Comparison of ENCODE assay signal across 10 cellular contexts in genomic region chr3:50570508-50571279, GRCh38. TPM values are rescaled to one million over a fixed set of nuclear protein-coding genes. Genes with fewer than 3 reads are reported as not detected.
DNase-seq lines count a peak whose midpoint lies in the region; ATAC-seq, FAIRE-seq and TF ChIP-seq lines count a peak whose summit lies in the region.
"Had no signal": no experiment of that assay in that cellular context is flagged by ENCODE, and none has a peak within 500 bp of the region (broad histone marks: within the 10 kb centered on the region; RNA-seq: fewer than 3 reads in every experiment).

No MANE protein-coding gene starts in this region.

- in situ Hi-C loops in HepG2 (cut with HindIII; ENCODE audit: extremely low pct_ligation_motif_present, low pct_unique_long_range_greater_than_20kb), result loop anchor here (5.0 kb wide), 3 partner anchors 42 to 812 kb away; partner anchors contain the start of gene CISH

- no peak overlapping the region for H3K4ac ChIP-seq in mesenchymal stem cell (ENCODE audit: low read depth in 1 of 2, low read length in 2 of 2)

- FAIRE-seq in HepG2 (lab: Jason Lieb, UNC) (no peak), H54 (lab: Jason Lieb, UNC) (no peak), small intestine (lab: Jason Lieb, UNC) (no peak)
- FAIRE-seq: endometrium had no signal

- peak overlapping the region; percentile 52 for H4K91ac ChIP-seq in mesenchymal stem cell (ENCODE audit: low read length)

- no peaks in the 10 kb centered on the region for H4K20me1 ChIP-seq in HepG2 (ENCODE audit: insufficient read depth, low read length)

- no peak overlapping the region for H3K14ac ChIP-seq in mesenchymal stem cell (ENCODE audit: low read length in 2 of 2)

- no peak overlapping the region for H2BK120ac ChIP-seq in mesenchymal stem cell (ENCODE audit: low read depth, low read length)

- TF ChIP-seq EP300 in HepG2 (IDR thresholded peaks at IDR 0.05; ENCODE audit: low read depth in 2 of 2, low read length in 2 of 2) (no peak), HepG2 (CRISPR knock-in tag; IDR thresholded peaks at IDR 0.05; ENCODE audit: borderline replicate concordance) (no peak), suprapubic skin (IDR thresholded peaks at IDR 0.05) (no peak)

- H3K27ac Mint-ChIP-seq in activated naive CD4-positive, alpha-beta T cell treated with anti-CD3 and anti-CD28 coated beads, Interleukin-2, amount 50 U/mL, for 72 hours, result peak overlapping the region; percentile 96 to 99

- no peak for TF ChIP-seq RAD21 in HepG2 (CRISPR knock-in tag; IDR thresholded peaks at IDR 0.05)

- no peak for TF ChIP-seq CTCF in HepG2 (CRISPR knock-in tag; IDR thresholded peaks at IDR 0.05)
- TF ChIP-seq CTCF in right lobe of liver (IDR thresholded peaks at IDR 0.05), result no peak
- TF ChIP-seq CTCF in suprapubic skin (IDR thresholded peaks at IDR 0.05), result no peak

- ATAC-seq in HepG2, result no peak
- no peak for ATAC-seq in right lobe of liver
- ATAC-seq in activated naive CD4-positive, alpha-beta T cell treated with anti-CD3 and anti-CD28 coated beads, Interleukin-2, amount 50 U/mL, for 72 hours, result no peak

- H2BK5ac ChIP-seq in mesenchymal stem cell (ENCODE audit: low read depth, low read length, poor library complexity, severe bottlenecking), result no peak overlapping the region

- H2AFZ ChIP-seq in HepG2 (ENCODE audit: low read length), result no peak overlapping the region
- no peak overlapping the region for H2AFZ ChIP-seq in mesenchymal stem cell (ENCODE audit: low read depth, low read length)

- H3K27ac ChIP-seq in HepG2 (ENCODE audit: extremely low read length, insufficient read depth, low read length) (no peak overlapping the region), right lobe of liver (no peak overlapping the region), mesenchymal stem cell (ENCODE audit: low read length, poor library complexity, severe bottlenecking) (no peak overlapping the region), small intestine (ENCODE audit: low read depth in 1 of 2, low read length in 1 of 2) (no peak overlapping the region), suprapubic skin (no peak overlapping the region)

- CTCF ChIA-PET in HepG2 (lab: Yijun Ruan, JAX; ENCODE audit: low intra/inter-chr PET ratio, low total read pairs), result interaction anchor here (7.2 kb wide), 1 partner anchor 43 kb away, joined by 182 read pairs; the partner anchor contains the start of genes CISH and MAPKAPK3

- H3K4me3 ChIP-seq in HepG2 (replicated peaks in 1 of 3; ENCODE audit: insufficient read depth in 1 of 3, low read depth in 2 of 3, low read length in 3 of 3) (peak overlapping the region in 2 of 3 experiments; percentile 82 to 84; a peak in 3 of 6 replicates), right lobe of liver (no peak overlapping the region), mesenchymal stem cell (ENCODE audit: insufficient read depth in 1 of 2, low read depth in 1 of 2, low read length in 2 of 2) (peak overlapping the region in 1 of 2 experiments; percentile 88), small intestine (ENCODE audit: low read depth in 1 of 2, low read length in 2 of 2) (no peak overlapping the region), suprapubic skin (no peak overlapping the region)

- H3K27me3 ChIP-seq in HepG2 (ENCODE audit: control insufficient read depth in 1 of 2, insufficient read depth in 2 of 2, low read length in 2 of 2) (peaks cover 4 to 7% of the 10 kb centered on the region in 2 experiments; a peak in 2 of 5 replicates), right lobe of liver (no peaks in the 10 kb centered on the region), mesenchymal stem cell (ENCODE audit: control insufficient read depth in 1 of 2, insufficient read depth in 1 of 2, low read length in 2 of 2) (no peaks in the 10 kb centered on the region), small intestine (ENCODE audit: control insufficient read depth in 2 of 2, insufficient read depth in 2 of 2, low read length in 2 of 2) (no peaks in the 10 kb centered on the region), suprapubic skin (no peaks in the 10 kb centered on the region)

- H3K9me3 ChIP-seq in HepG2 (ENCODE audit: low read length) (no peaks in the 10 kb centered on the region), right lobe of liver (no peaks in the 10 kb centered on the region), mesenchymal stem cell (ENCODE audit: control insufficient read depth, low read length) (no peaks in the 10 kb centered on the region), small intestine (ENCODE audit: control insufficient read depth, low read depth) (no peaks in the 10 kb centered on the region), suprapubic skin (no peaks in the 10 kb centered on the region)

- no peak overlapping the region for H2BK12ac ChIP-seq in mesenchymal stem cell (ENCODE audit: low read length in 2 of 2)

- TF ChIP-seq POLR2A in HepG2 (IDR thresholded peaks at IDR 0.05; ENCODE audit: insufficient read depth in 1 of 2, low read depth in 2 of 2, low read length in 2 of 2), result no peak
- TF ChIP-seq POLR2A in right lobe of liver (IDR thresholded peaks at IDR 0.05), result no peak
- TF ChIP-seq POLR2A in H54 (IDR thresholded peaks at IDR 0.05; ENCODE audit: low read depth, low read length), result no peak
- TF ChIP-seq POLR2A in suprapubic skin (IDR thresholded peaks at IDR 0.05), result no peak

- no peak overlapping the region for H2AK5ac ChIP-seq in mesenchymal stem cell (ENCODE audit: low read length, severe bottlenecking)

- H3K36me3 Mint-ChIP-seq in activated naive CD4-positive, alpha-beta T cell treated with anti-CD3 and anti-CD28 coated beads, Interleukin-2, amount 50 U/mL, for 72 hours, result peaks cover 37 to 50% of the 10 kb centered on the region in 2 donors

- peaks cover 57% of the 10 kb centered on the region for H3K4me1 ChIP-seq in HepG2 (ENCODE audit: insufficient read depth, low read length)
- peaks cover 0 to 38% (median 13%) of the 10 kb centered on the region in 4 donors for H3K4me1 ChIP-seq in right lobe of liver
- peaks cover 21% of the 10 kb centered on the region for H3K4me1 ChIP-seq in mesenchymal stem cell (ENCODE audit: control insufficient read depth, insufficient read depth, low read depth, low read length)
- peaks cover 2 to 3% of the 10 kb centered on the region in 2 donors for H3K4me1 ChIP-seq in small intestine (ENCODE audit: control insufficient read depth in 2 of 2, insufficient read depth in 1 of 2, low read depth in 1 of 2, low read length in 1 of 2)
- H3K4me1 ChIP-seq in suprapubic skin, result peaks cover 65% of the 10 kb centered on the region

- peak overlapping the region; percentile 59 for H4K8ac ChIP-seq in mesenchymal stem cell (ENCODE audit: low read length)

- BruUV-seq in HepG2 (replicated peaks; lab: Mats Ljungman, UMichigan), result no TSS peak

- H2BK15ac ChIP-seq in mesenchymal stem cell (ENCODE audit: low read depth, poor library complexity, severe bottlenecking), result peak overlapping the region; percentile 6

- no peaks in the 10 kb centered on the region for H3K79me2 ChIP-seq in HepG2 (ENCODE audit: insufficient read depth, low read length)

- no peak overlapping the region for H3K18ac ChIP-seq in mesenchymal stem cell (ENCODE audit: low read depth in 1 of 2, low read length in 2 of 2)

- POLR2A ChIA-PET in HepG2 (lab: Yijun Ruan, JAX), result interaction anchor here (1.4 to 3.3 kb wide), 6 partner anchors 18 to 46 kb away, joined by 4 to 64 read pairs (median 24); partner anchors contain the start of genes CISH and MAPKAPK3

- peak overlapping the region; percentile 80; the same call in 1 of the 2 replicates for H3K9ac ChIP-seq in HepG2 (ENCODE audit: insufficient read depth, low read depth, low read length)
- H3K9ac ChIP-seq in mesenchymal stem cell (ENCODE audit: low read length), result peak overlapping the region; percentile 97

- intact Hi-C loops in HepG2 (cut with micrococcal nuclease; ENCODE audit: unreplicated experiment), result no loop called here
- intact Hi-C loops in right lobe of liver (cut with DNase I), result loop anchor here in 1 of 2 donors (5.0 kb wide), 1 partner anchor 42 kb away; the partner anchor contains the start of gene CISH

- DNase-seq in HepG2 (ENCODE audit: low spot score), result no peak
- DNase-seq in right lobe of liver, result no peak
- DNase-seq in activated naive CD4-positive, alpha-beta T cell treated with anti-CD3 and anti-CD28 coated beads, Interleukin-2, amount 50 U/mL, for 72 hours (ENCODE audit: low spot score in 2 of 2), result no peak
- no peak for DNase-seq in mesenchymal stem cell
- DNase-seq in H54 (ENCODE audit: insufficient read length, low spot score), result no peak
- no peak for DNase-seq in small intestine
- DNase-seq in suprapubic skin (ENCODE audit: low spot score in 2 of 2), result no peak
- DNase-seq in NOMO-1 treated with DMSO at 0.1 percent for 48 hours (lab: John Stamatoyannopoulos, UW; ENCODE audit: unreplicated experiment), result no peak
- DNase-seq: NCI-H526 treated with DMSO at 0.1 percent for 48 hours had no signal

- H3K36me3 ChIP-seq in HepG2 (replicated peaks in 1 of 2; ENCODE audit: control insufficient read depth in 1 of 2, insufficient read depth in 2 of 2, low read length in 2 of 2) (no peaks in the 10 kb centered on the region; a peak in 2 of 5 replicates), right lobe of liver (no peaks in the 10 kb centered on the region), mesenchymal stem cell (ENCODE audit: control insufficient read depth in 1 of 2, insufficient read depth in 2 of 2, low read depth in 1 of 2, low read length in 2 of 2) (peaks cover 24 to 30% of the 10 kb centered on the region in 2 experiments), small intestine (ENCODE audit: control insufficient read depth in 2 of 2, insufficient read depth in 2 of 2, low read length in 2 of 2) (no peaks in the 10 kb centered on the region), suprapubic skin (peaks cover 3% of the 10 kb centered on the region)

- H3K23ac ChIP-seq in mesenchymal stem cell (ENCODE audit: low read length in 2 of 2), result no peak overlapping the region

- H3K4me2 ChIP-seq in HepG2 (ENCODE audit: low read depth, low read length), result peak overlapping the region; percentile 80
- H3K4me2 ChIP-seq in mesenchymal stem cell (ENCODE audit: low read length, poor library complexity, severe bottlenecking), result no peak overlapping the region

- no peaks in the 10 kb centered on the region for H3K9me3 Mint-ChIP-seq in activated naive CD4-positive, alpha-beta T cell treated with anti-CD3 and anti-CD28 coated beads, Interleukin-2, amount 50 U/mL, for 72 hours

- peaks cover 13% of the 10 kb centered on the region for H3K79me1 ChIP-seq in mesenchymal stem cell (replicated peaks; ENCODE audit: low read length, poor library complexity, severe bottlenecking)

- 88% methylated on average over 3 of the region's 5 CpGs for WGBS in HepG2 (ENCODE audit: low lambda C conversion rate)
- 71% methylated on average over 3 of the region's 5 CpGs for WGBS in right lobe of liver (ENCODE audit: insufficient coverage, low coverage, low lambda C conversion rate, missing lambda C conversion rate)
- 95% methylated on average over 5 of the region's 5 CpGs for WGBS in mesenchymal stem cell
- 80 to 85% (median 84%) methylated on average over 5 of the region's 5 CpGs for WGBS in small intestine, 3 donors
- 77% methylated on average over 5 of the region's 5 CpGs for WGBS in suprapubic skin

RNA-seq across cellular contexts. Expression of gene HEMK1, which starts 1.4 kb away (rescaled TPM):
- 6.3 and 9.8 TPM in 2 replicates for total RNA-seq in HepG2 (2016; rRNA removed; fragmentation: Illumina TruSeq; extraction: Trizol)
- total RNA-seq in HepG2 (2016; cell fraction: cytosol; rRNA removed; fragmentation: Illumina TruSeq; extraction: Trizol; ENCODE audit: low read depth), result 3.3 and 3.8 TPM in 2 replicates
- 4.7 and 8.7 TPM in 2 replicates for total RNA-seq in HepG2 (2016; cell fraction: insoluble cytoplasmic fraction; rRNA removed; fragmentation: Illumina TruSeq; extraction: Trizol)
- 6.7 and 7.4 TPM in 2 replicates for total RNA-seq in HepG2 (2016; cell fraction: membrane; rRNA removed; fragmentation: Illumina TruSeq; extraction: Trizol)
- 10.1 and 13.3 TPM in 2 replicates for total RNA-seq in HepG2 (2016; cell fraction: nucleus; rRNA removed; fragmentation: Illumina TruSeq; extraction: Trizol)
- polyA plus RNA-seq in HepG2 (2011; rRNA removed), result 12.6 and 16.2 TPM in 2 replicates
- 6.7 and 8.8 TPM in 2 replicates for polyA plus RNA-seq in HepG2 (2011; cell fraction: cytosol; rRNA removed)
- 54.5 and 63.4 TPM in 2 replicates for polyA plus RNA-seq in HepG2 (2011; cell fraction: nucleus; rRNA removed)
- 7.1 and 8.2 TPM in 2 replicates for polyA plus RNA-seq in HepG2 (2012)
- 4.2 and 5.6 TPM in 2 replicates for polyA plus RNA-seq in HepG2 (2016; cell fraction: cytosol; fragmentation: Illumina TruSeq; extraction: Trizol; ENCODE audit: low read depth)
- 3.7 and 6.3 TPM in 2 replicates for polyA plus RNA-seq in HepG2 (2016; cell fraction: insoluble cytoplasmic fraction; fragmentation: Illumina TruSeq; extraction: Trizol; ENCODE audit: low read depth)
- 4.9 TPM in 2 replicates for polyA plus RNA-seq in HepG2 (2016; cell fraction: membrane; fragmentation: Illumina TruSeq; extraction: Trizol; ENCODE audit: low read depth)
- polyA plus RNA-seq in HepG2 (2016; cell fraction: nucleus; fragmentation: Illumina TruSeq; extraction: Trizol; ENCODE audit: insufficient read depth, low read depth), result 20.5 and 21.1 TPM in 2 replicates
- 15.2 and 19.7 TPM in 2 replicates for polyA minus RNA-seq in HepG2 (2011; rRNA and poly(A)+ RNA removed; ENCODE audit: low replicate concordance)
- 2.2 and 4.5 TPM in 2 replicates for polyA minus RNA-seq in HepG2 (2011; cell fraction: cytosol; rRNA and poly(A)+ RNA removed)
- polyA minus RNA-seq in HepG2 (2011; cell fraction: nucleus; rRNA and poly(A)+ RNA removed), result 25.0 and 25.6 TPM in 2 replicates
- total RNA-seq in right lobe of liver, result 10 to 100 TPM; 10.5 to 19.4 (median 14.0) TPM
- total RNA-seq in activated naive CD4-positive, alpha-beta T cell treated with anti-CD3 and anti-CD28 coated beads, Interleukin-2, amount 50 U/mL, for 72 hours, result 10 to 100 TPM; 69.7 to 74.6 TPM
- polyA plus RNA-seq in mesenchymal stem cell (2013, experiment 1 of 2), result 13.9 TPM
- 15.8 TPM for polyA plus RNA-seq in mesenchymal stem cell (2013, experiment 2 of 2)
- polyA plus RNA-seq in small intestine, result 10 to 100 TPM; 13.9 to 18.1 (median 13.9) TPM
- 10 to 100 TPM in 1 of 4 donors, 1 to 10 TPM in 3; 3.8 to 10.6 (median 8.4) TPM for total RNA-seq in suprapubic skin

RNA-seq across cellular contexts. Expression of gene C3orf18, which starts 3.1 kb away (rescaled TPM):
- total RNA-seq in HepG2 (2016; rRNA removed; fragmentation: Illumina TruSeq; extraction: Trizol) (1.2 and 1.6 TPM in 2 replicates), right lobe of liver (1 to 10 TPM; 2.0 to 7.8 (median 2.8) TPM), suprapubic skin (1 to 10 TPM; 1.3 to 3.7 (median 2.2) TPM)
- total RNA-seq in HepG2 (2016; cell fraction: cytosol; rRNA removed; fragmentation: Illumina TruSeq; extraction: Trizol; ENCODE audit: low read depth), result 1.2 and 1.5 TPM in 2 replicates
- 0.88 and 1.5 TPM in 2 replicates for total RNA-seq in HepG2 (2016; cell fraction: insoluble cytoplasmic fraction; rRNA removed; fragmentation: Illumina TruSeq; extraction: Trizol)
- 2.2 and 3.1 TPM in 2 replicates for total RNA-seq in HepG2 (2016; cell fraction: membrane; rRNA removed; fragmentation: Illumina TruSeq; extraction: Trizol)
- 0.97 and 1.1 TPM in 2 replicates for total RNA-seq in HepG2 (2016; cell fraction: nucleus; rRNA removed; fragmentation: Illumina TruSeq; extraction: Trizol)
- polyA plus RNA-seq in HepG2 (2011; rRNA removed) (4.6 and 4.8 TPM in 2 replicates), small intestine (1 to 10 TPM; 1.1 to 3.9 (median 1.9) TPM)
- 3.8 and 4.2 TPM in 2 replicates for polyA plus RNA-seq in HepG2 (2011; cell fraction: cytosol; rRNA removed)
- 8.1 and 8.7 TPM in 2 replicates for polyA plus RNA-seq in HepG2 (2011; cell fraction: nucleus; rRNA removed)
- polyA plus RNA-seq in HepG2 (2012), result 1.7 and 1.8 TPM in 2 replicates
- 1.5 and 1.8 TPM in 2 replicates for polyA plus RNA-seq in HepG2 (2016; cell fraction: cytosol; fragmentation: Illumina TruSeq; extraction: Trizol; ENCODE audit: low read depth)
- 0.85 and 1.2 TPM in 2 replicates for polyA plus RNA-seq in HepG2 (2016; cell fraction: insoluble cytoplasmic fraction; fragmentation: Illumina TruSeq; extraction: Trizol; ENCODE audit: low read depth)
- 2.3 and 2.4 TPM in 2 replicates for polyA plus RNA-seq in HepG2 (2016; cell fraction: membrane; fragmentation: Illumina TruSeq; extraction: Trizol; ENCODE audit: low read depth)
- 1.6 and 2.3 TPM in 2 replicates for polyA plus RNA-seq in HepG2 (2016; cell fraction: nucleus; fragmentation: Illumina TruSeq; extraction: Trizol; ENCODE audit: insufficient read depth, low read depth)
- 6.2 and 6.4 TPM in 2 replicates for polyA minus RNA-seq in HepG2 (2011; rRNA and poly(A)+ RNA removed; ENCODE audit: low replicate concordance)
- 1.5 and 2.3 TPM in 2 replicates for polyA minus RNA-seq in HepG2 (2011; cell fraction: cytosol; rRNA and poly(A)+ RNA removed)
- polyA minus RNA-seq in HepG2 (2011; cell fraction: nucleus; rRNA and poly(A)+ RNA removed), result 1.8 and 3.5 TPM in 2 replicates
- total RNA-seq in activated naive CD4-positive, alpha-beta T cell treated with anti-CD3 and anti-CD28 coated beads, Interleukin-2, amount 50 U/mL, for 72 hours, result 10 to 100 TPM; 21.4 to 42.4 TPM
- polyA plus RNA-seq in mesenchymal stem cell (2013, experiment 1 of 2), result 5.1 TPM
- polyA plus RNA-seq in mesenchymal stem cell (2013, experiment 2 of 2), result 5.3 TPM

RNA-seq across cellular contexts. Expression of gene CISH, which starts 40.9 kb away (rescaled TPM):
- 0.73 and 0.91 TPM in 2 replicates for total RNA-seq in HepG2 (2016; rRNA removed; fragmentation: Illumina TruSeq; extraction: Trizol)
- 0.20 and 0.44 TPM in 2 replicates for total RNA-seq in HepG2 (2016; cell fraction: cytosol; rRNA removed; fragmentation: Illumina TruSeq; extraction: Trizol; ENCODE audit: low read depth)
- total RNA-seq in HepG2 (2016; cell fraction: insoluble cytoplasmic fraction; rRNA removed; fragmentation: Illumina TruSeq; extraction: Trizol), result 0.82 and 1.2 TPM in 2 replicates
- 1.2 and 1.4 TPM in 2 replicates for total RNA-seq in HepG2 (2016; cell fraction: membrane; rRNA removed; fragmentation: Illumina TruSeq; extraction: Trizol)
- 0.81 and 0.85 TPM in 2 replicates for total RNA-seq in HepG2 (2016; cell fraction: nucleus; rRNA removed; fragmentation: Illumina TruSeq; extraction: Trizol)
- polyA plus RNA-seq in HepG2 (2011; rRNA removed), result 1.5 and 2.8 TPM in 2 replicates
- 1.5 and 1.7 TPM in 2 replicates for polyA plus RNA-seq in HepG2 (2011; cell fraction: cytosol; rRNA removed)
- polyA plus RNA-seq in HepG2 (2011; cell fraction: nucleus; rRNA removed), result 4.4 and 7.4 TPM in 2 replicates
- 2.1 and 2.9 TPM in 2 replicates for polyA plus RNA-seq in HepG2 (2012)
- polyA plus RNA-seq in HepG2 (2016; cell fraction: cytosol; fragmentation: Illumina TruSeq; extraction: Trizol; ENCODE audit: low read depth), result 0.21 and 0.27 TPM in 2 replicates
- 1.9 and 2.2 TPM in 2 replicates for polyA plus RNA-seq in HepG2 (2016; cell fraction: insoluble cytoplasmic fraction; fragmentation: Illumina TruSeq; extraction: Trizol; ENCODE audit: low read depth)
- polyA plus RNA-seq in HepG2 (2016; cell fraction: membrane; fragmentation: Illumina TruSeq; extraction: Trizol; ENCODE audit: low read depth), result 0.84 and 1.0 TPM in 2 replicates
- 1.9 and 3.2 TPM in 2 replicates for polyA plus RNA-seq in HepG2 (2016; cell fraction: nucleus; fragmentation: Illumina TruSeq; extraction: Trizol; ENCODE audit: insufficient read depth, low read depth)
- 1.9 and 6.3 TPM in 2 replicates for polyA minus RNA-seq in HepG2 (2011; rRNA and poly(A)+ RNA removed; ENCODE audit: low replicate concordance)
- 1.6 and 2.8 TPM in 2 replicates for polyA minus RNA-seq in HepG2 (2011; cell fraction: cytosol; rRNA and poly(A)+ RNA removed)
- polyA minus RNA-seq in HepG2 (2011; cell fraction: nucleus; rRNA and poly(A)+ RNA removed), result 2.6 and 4.6 TPM in 2 replicates
- 10 to 100 TPM in 4 of 6 experiments, 1 to 10 TPM in 2; 5.3 to 28.1 (median 17.8) TPM for total RNA-seq in right lobe of liver
- total RNA-seq in activated naive CD4-positive, alpha-beta T cell treated with anti-CD3 and anti-CD28 coated beads, Interleukin-2, amount 50 U/mL, for 72 hours, result 100 to 1,000 TPM; 222 to 258 TPM
- 2.9 TPM for polyA plus RNA-seq in mesenchymal stem cell (2013, experiment 1 of 2)
- polyA plus RNA-seq in mesenchymal stem cell (2013, experiment 2 of 2), result 2.9 TPM
- 1 to 10 TPM; 4.8 to 7.8 (median 6.9) TPM for polyA plus RNA-seq in small intestine
- 10 to 100 TPM; 12.8 to 20.5 (median 14.7) TPM for total RNA-seq in suprapubic skin

RNA-seq across cellular contexts. Expression of gene MAPKAPK3, which starts 46.3 kb away (rescaled TPM):
- total RNA-seq in HepG2 (2016; rRNA removed; fragmentation: Illumina TruSeq; extraction: Trizol), result 41.2 and 48.5 TPM in 2 replicates
- 18.9 and 21.3 TPM in 2 replicates for total RNA-seq in HepG2 (2016; cell fraction: cytosol; rRNA removed; fragmentation: Illumina TruSeq; extraction: Trizol; ENCODE audit: low read depth)
- total RNA-seq in HepG2 (2016; cell fraction: insoluble cytoplasmic fraction; rRNA removed; fragmentation: Illumina TruSeq; extraction: Trizol), result 40.5 and 43.9 TPM in 2 replicates
- 51.7 and 60.5 TPM in 2 replicates for total RNA-seq in HepG2 (2016; cell fraction: membrane; rRNA removed; fragmentation: Illumina TruSeq; extraction: Trizol)
- total RNA-seq in HepG2 (2016; cell fraction: nucleus; rRNA removed; fragmentation: Illumina TruSeq; extraction: Trizol), result 21.2 and 24.7 TPM in 2 replicates
- polyA plus RNA-seq in HepG2 (2011; rRNA removed), result 39.9 and 46.2 TPM in 2 replicates
- polyA plus RNA-seq in HepG2 (2011; cell fraction: cytosol; rRNA removed), result 40.2 and 41.3 TPM in 2 replicates
- polyA plus RNA-seq in HepG2 (2011; cell fraction: nucleus; rRNA removed), result 23.0 and 28.1 TPM in 2 replicates
- polyA plus RNA-seq in HepG2 (2012), result 21.8 and 22.2 TPM in 2 replicates
- 23.5 and 31.3 TPM in 2 replicates for polyA plus RNA-seq in HepG2 (2016; cell fraction: cytosol; fragmentation: Illumina TruSeq; extraction: Trizol; ENCODE audit: low read depth)
- polyA plus RNA-seq in HepG2 (2016; cell fraction: insoluble cytoplasmic fraction; fragmentation: Illumina TruSeq; extraction: Trizol; ENCODE audit: low read depth), result 53.8 and 56.3 TPM in 2 replicates
- 50.2 and 54.3 TPM in 2 replicates for polyA plus RNA-seq in HepG2 (2016; cell fraction: membrane; fragmentation: Illumina TruSeq; extraction: Trizol; ENCODE audit: low read depth)
- 31.0 and 31.6 TPM in 2 replicates for polyA plus RNA-seq in HepG2 (2016; cell fraction: nucleus; fragmentation: Illumina TruSeq; extraction: Trizol; ENCODE audit: insufficient read depth, low read depth)
- polyA minus RNA-seq in HepG2 (2011; rRNA and poly(A)+ RNA removed; ENCODE audit: low replicate concordance), result 48.5 and 89.7 TPM in 2 replicates
- 15.7 and 16.5 TPM in 2 replicates for polyA minus RNA-seq in HepG2 (2011; cell fraction: cytosol; rRNA and poly(A)+ RNA removed)
- polyA minus RNA-seq in HepG2 (2011; cell fraction: nucleus; rRNA and poly(A)+ RNA removed), result 13.4 and 16.9 TPM in 2 replicates
- 10 to 100 TPM; 16.6 to 21.4 (median 18.6) TPM for total RNA-seq in right lobe of liver
- 100 to 1,000 TPM in 1 of 2 donors, 10 to 100 TPM in 1; 94.3 to 153 TPM for total RNA-seq in activated naive CD4-positive, alpha-beta T cell treated with anti-CD3 and anti-CD28 coated beads, Interleukin-2, amount 50 U/mL, for 72 hours
- 28.7 TPM for polyA plus RNA-seq in mesenchymal stem cell (2013, experiment 1 of 2)
- 28.9 TPM for polyA plus RNA-seq in mesenchymal stem cell (2013, experiment 2 of 2)
- polyA plus RNA-seq in small intestine, result 10 to 100 TPM; 28.2 to 34.4 (median 28.6) TPM
- 100 to 1,000 TPM in 2 of 4 donors, 10 to 100 TPM in 2; 71.5 to 120 (median 99.4) TPM for total RNA-seq in suprapubic skin

Comparison
In these comparisons a context has a peak if more than half of its experiments do, and no peak if none do; other contexts are left out.
1. H3K4me3 ChIP-seq: peak in HepG2 (2 of 3); none in right lobe of liver (0 of 3), small intestine (0 of 2) and suprapubic skin (single experiment).
2. RNA of gene CISH, which starts 40.9 kb away (total RNA-seq): 222 to 258 TPM in activated naive CD4-positive, alpha-beta T cell treated with anti-CD3 and anti-CD28 coated beads, Interleukin-2, amount 50 U/mL, for 72 hours; 5.3 to 28.1 TPM in right lobe of liver, 12.8 to 20.5 TPM in suprapubic skin and 0.20 to 1.4 TPM in HepG2; every median in the first group is over 4 times any median in the second.